In the genomic region with DNA sequence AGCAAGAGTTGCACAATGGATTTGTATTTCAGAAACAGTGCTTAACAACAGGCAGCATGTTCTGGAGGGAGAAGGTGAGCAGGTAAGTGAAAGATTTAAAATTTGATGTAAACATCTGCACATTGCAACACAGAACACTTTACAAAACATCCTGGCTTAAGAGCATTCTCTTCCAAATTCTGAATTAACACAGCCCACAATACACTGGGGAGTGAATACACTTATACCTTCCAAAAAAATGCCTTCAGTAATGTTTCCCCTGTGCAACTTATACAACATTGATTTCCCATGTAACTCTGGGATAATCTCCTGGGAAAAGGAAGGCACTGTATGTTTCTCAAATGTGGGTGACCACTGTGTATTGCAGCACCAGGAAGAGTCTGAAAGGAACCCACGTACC, we compare ENCODE assay signal across 1 cellular context.
TF ChIP-seq lines count a peak whose summit lies in the region.

No MANE protein-coding gene starts in this region.

TF ChIP-seq in IMR-90, 13 proteins besides CTCF, POLR2A, EP300 and RAD21 (continued from another document):
- TF ChIP-seq CEBPB (IDR thresholded peaks at IDR 0.05; ENCODE audit: low read depth, low read length): peak; percentile 9; the same call in 1 of the 2 replicates
